In genomic region chr1:8384088-8384487, GRCh38 we compare ENCODE assay signal across 14 cellular contexts.
DNase-seq lines count a peak whose midpoint lies in the region; ATAC-seq and TF ChIP-seq lines count a peak whose summit lies in the region.
"Had no signal": no experiment of that assay in that cellular context is flagged by ENCODE, and none has a peak within 500 bp of the region (broad histone marks: within the 10 kb centered on the region; RNA-seq: fewer than 3 reads in every experiment).

No MANE protein-coding gene starts in this region.

- H3K27me3 ChIP-seq in gastrocnemius medialis, result no peaks in the 10 kb centered on the region
- H3K27me3 ChIP-seq: Peyer's patch had no signal

- no peaks in the 10 kb centered on the region for H3K9me3 ChIP-seq in gastrocnemius medialis
- H3K9me3 ChIP-seq: HAP-1, Peyer's patch had no signal

- POLR2A ChIA-PET in activated CD8-positive, alpha-beta T cell treated with anti-CD3 and anti-CD28 coated beads for 36 hours (lab: Charles Lee), result interaction anchor here (1.9 kb wide), 1 partner anchor 13 kb away, joined by 8 read pairs; no protein-coding TSS in a partner anchor
- POLR2A ChIA-PET in activated CD8-positive, alpha-beta T cell treated with anti-CD3 and anti-CD28 coated beads, Interleukin-2, amount 10 ng/mL, durations not matched to agents 7 days and 5 days (lab: Charles Lee), result no interaction called here
- POLR2A ChIA-PET in activated B cell treated with CpG ODN at 0.5 μM for 24 hours (lab: Charles Lee), result no interaction called here

- H3K4me3 Mint-ChIP-seq in activated CD8-positive, alpha-beta T cell treated with anti-CD3 and anti-CD28 coated beads for 36 hours, result no peak overlapping the region
- H3K4me3 Mint-ChIP-seq in activated CD8-positive, alpha-beta T cell treated with anti-CD3 and anti-CD28 coated beads, Interleukin-2, amount 10 ng/mL, durations not matched to agents 7 days and 5 days, result no peak overlapping the region
- H3K4me3 Mint-ChIP-seq in activated B cell treated with CpG ODN at 0.5 μM for 24 hours, result no peak overlapping the region
- H3K4me3 Mint-ChIP-seq: immature natural killer cell; natural killer cell treated with Interleukin-12 subunit alpha and Interleukin-12 subunit beta and Interleukin-15 and Interleukin-18, amount 100 ng/mL, for 72 hours had no signal

- no peak overlapping the region for H3K4me3 ChIP-seq in fibroblast of mammary gland (ENCODE audit: control insufficient read depth, low read depth, low read length)
- H3K4me3 ChIP-seq in gastrocnemius medialis, result no peak overlapping the region
- H3K4me3 ChIP-seq: HAP-1, Peyer's patch had no signal

- CTCF ChIA-PET in activated CD8-positive, alpha-beta T cell treated with anti-CD3 and anti-CD28 coated beads for 36 hours (lab: Charles Lee), result interaction anchor here (1.0 kb wide), 1 partner anchor 24 kb away, joined by 3 read pairs; no protein-coding TSS in a partner anchor
- CTCF ChIA-PET in activated CD8-positive, alpha-beta T cell treated with anti-CD3 and anti-CD28 coated beads, Interleukin-2, amount 10 ng/mL, durations not matched to agents 7 days and 5 days (lab: Charles Lee), result interaction anchor here (0.6 kb wide), 1 partner anchor 13 kb away, joined by 3 read pairs; no protein-coding TSS in a partner anchor
- CTCF ChIA-PET in activated B cell treated with CpG ODN at 0.5 μM for 24 hours (lab: Charles Lee), result interaction anchor here (2.4 kb wide), 1 partner anchor 26 kb away, joined by 7 read pairs; no protein-coding TSS in a partner anchor

- H3K4me1 ChIP-seq in gastrocnemius medialis, result peaks cover 91 to 94% of the 10 kb centered on the region in 2 donors
- H3K4me1 ChIP-seq: HAP-1 had no signal

- intact Hi-C loops in activated CD8-positive, alpha-beta T cell treated with anti-CD3 and anti-CD28 coated beads for 36 hours (cut with micrococcal nuclease), result no loop called here
- intact Hi-C loops in activated B cell treated with CpG ODN at 0.5 μM for 24 hours (cut with micrococcal nuclease), result no loop called here
- intact Hi-C loops in gastrocnemius medialis (cut with DNase I; ENCODE audit: low total_unique reads), result loop anchor here (1.0 to 10.0 kb wide), 3 partner anchors 14 to 681 kb away; partner anchors contain the start of genes ENO1 and SLC2A5

- ATAC-seq in activated CD8-positive, alpha-beta T cell treated with anti-CD3 and anti-CD28 coated beads for 36 hours, result no peak
- ATAC-seq in activated CD8-positive, alpha-beta T cell treated with anti-CD3 and anti-CD28 coated beads, Interleukin-2, amount 10 ng/mL, durations not matched to agents 7 days and 5 days, result no peak
- ATAC-seq in activated B cell treated with CpG ODN at 0.5 μM for 24 hours (ENCODE audit: low read depth), result no peak
- peak; percentile 74 to 77 for ATAC-seq in gastrocnemius medialis
- ATAC-seq in GM21825 (IDR thresholded peaks at IDR 0.05; ENCODE audit: unreplicated experiment), result no peak
- ATAC-seq: natural killer cell treated with Interleukin-12 subunit alpha and Interleukin-12 subunit beta and Interleukin-15 and Interleukin-18, amount 100 ng/mL, for 72 hours had no signal

- no peaks in the 10 kb centered on the region for H3K27me3 Mint-ChIP-seq in activated CD8-positive, alpha-beta T cell treated with anti-CD3 and anti-CD28 coated beads for 36 hours
- H3K27me3 Mint-ChIP-seq in activated CD8-positive, alpha-beta T cell treated with anti-CD3 and anti-CD28 coated beads, Interleukin-2, amount 10 ng/mL, durations not matched to agents 7 days and 5 days (ENCODE audit: low read depth), result no peaks in the 10 kb centered on the region
- no peaks in the 10 kb centered on the region for H3K27me3 Mint-ChIP-seq in activated B cell treated with CpG ODN at 0.5 μM for 24 hours
- H3K27me3 Mint-ChIP-seq: natural killer cell treated with Interleukin-12 subunit alpha and Interleukin-12 subunit beta and Interleukin-15 and Interleukin-18, amount 100 ng/mL, for 72 hours had no signal

- in situ Hi-C loops in gastrocnemius medialis (cut with MboI; ENCODE audit: low sequenced_read_pairs in 4 of 4), result no loop called here

- H3K36me3 Mint-ChIP-seq in activated CD8-positive, alpha-beta T cell treated with anti-CD3 and anti-CD28 coated beads for 36 hours (ENCODE audit: low read depth), result peaks cover 27% of the 10 kb centered on the region
- peaks cover 20% of the 10 kb centered on the region for H3K36me3 Mint-ChIP-seq in activated CD8-positive, alpha-beta T cell treated with anti-CD3 and anti-CD28 coated beads, Interleukin-2, amount 10 ng/mL, durations not matched to agents 7 days and 5 days (ENCODE audit: low read depth)
- peaks cover 66% of the 10 kb centered on the region for H3K36me3 Mint-ChIP-seq in activated B cell treated with CpG ODN at 0.5 μM for 24 hours (ENCODE audit: low read depth)
- H3K36me3 Mint-ChIP-seq: natural killer cell treated with Interleukin-12 subunit alpha and Interleukin-12 subunit beta and Interleukin-15 and Interleukin-18, amount 100 ng/mL, for 72 hours had no signal

- H3K4me1 Mint-ChIP-seq in activated CD8-positive, alpha-beta T cell treated with anti-CD3 and anti-CD28 coated beads for 36 hours (ENCODE audit: low read depth), result peaks cover 64% of the 10 kb centered on the region
- H3K4me1 Mint-ChIP-seq in activated CD8-positive, alpha-beta T cell treated with anti-CD3 and anti-CD28 coated beads, Interleukin-2, amount 10 ng/mL, durations not matched to agents 7 days and 5 days (ENCODE audit: low read depth), result peaks cover 36% of the 10 kb centered on the region
- peaks cover 67% of the 10 kb centered on the region for H3K4me1 Mint-ChIP-seq in activated B cell treated with CpG ODN at 0.5 μM for 24 hours

- H3K27ac ChIP-seq in gastrocnemius medialis, result peak overlapping the region; percentile 90 to 95 (median 93)
- H3K27ac ChIP-seq: Peyer's patch had no signal

- TF ChIP-seq CTCF in activated CD8-positive, alpha-beta T cell treated with anti-CD3 and anti-CD28 coated beads for 36 hours (IDR thresholded peaks at IDR 0.05), result no peak
- TF ChIP-seq CTCF in activated B cell treated with CpG ODN at 0.5 μM for 24 hours (IDR thresholded peaks at IDR 0.05), result no peak
- no peak for TF ChIP-seq CTCF in fibroblast of mammary gland (conservative IDR thresholded peaks at IDR 0.05; ENCODE audit: control insufficient read depth, insufficient read depth, low read depth, low read length)
- no peak for TF ChIP-seq CTCF in gastrocnemius medialis (IDR thresholded peaks at IDR 0.05 in 4 of 5, conservative IDR thresholded peaks at IDR 0.05 in 1 of 5)

- no peak for TF ChIP-seq POLR2A in gastrocnemius medialis (IDR thresholded peaks at IDR 0.05)

- no peaks in the 10 kb centered on the region for H3K9me3 Mint-ChIP-seq in activated CD8-positive, alpha-beta T cell treated with anti-CD3 and anti-CD28 coated beads for 36 hours
- no peaks in the 10 kb centered on the region for H3K9me3 Mint-ChIP-seq in activated CD8-positive, alpha-beta T cell treated with anti-CD3 and anti-CD28 coated beads, Interleukin-2, amount 10 ng/mL, durations not matched to agents 7 days and 5 days (ENCODE audit: insufficient read depth)
- H3K9me3 Mint-ChIP-seq in activated B cell treated with CpG ODN at 0.5 μM for 24 hours, result no peaks in the 10 kb centered on the region
- H3K9me3 Mint-ChIP-seq: immature natural killer cell; natural killer cell treated with Interleukin-12 subunit alpha and Interleukin-12 subunit beta and Interleukin-15 and Interleukin-18, amount 100 ng/mL, for 72 hours had no signal

- H3K36me3 ChIP-seq in gastrocnemius medialis, result no peaks in the 10 kb centered on the region
- H3K36me3 ChIP-seq: HAP-1 had no signal

- H3K27ac Mint-ChIP-seq in activated CD8-positive, alpha-beta T cell treated with anti-CD3 and anti-CD28 coated beads for 36 hours, result peak overlapping the region; percentile 35
- H3K27ac Mint-ChIP-seq in activated CD8-positive, alpha-beta T cell treated with anti-CD3 and anti-CD28 coated beads, Interleukin-2, amount 10 ng/mL, durations not matched to agents 7 days and 5 days, result no peak overlapping the region
- peak overlapping the region; percentile 59 for H3K27ac Mint-ChIP-seq in activated B cell treated with CpG ODN at 0.5 μM for 24 hours

- DNase-seq in activated CD8-positive, alpha-beta T cell treated with anti-CD3 and anti-CD28 coated beads for 36 hours, result no peak
- no peak for DNase-seq in activated CD8-positive, alpha-beta T cell treated with anti-CD3 and anti-CD28 coated beads, Interleukin-2, amount 10 ng/mL, durations not matched to agents 7 days and 5 days
- no peak for DNase-seq in activated B cell treated with CpG ODN at 0.5 μM for 24 hours
- peak; percentile 44 for DNase-seq in fibroblast of mammary gland (ENCODE audit: low read depth)
- peak in 1 of 2 donors; percentile 75 for DNase-seq in gastrocnemius medialis
- no peak for DNase-seq in SHP77 treated with DMSO at 0.1 percent for 48 hours (lab: John Stamatoyannopoulos, UW)
- no peak for DNase-seq in UCSD-AML1 (lab: John Stamatoyannopoulos, UW; ENCODE audit: unreplicated experiment)
- DNase-seq: immature natural killer cell, NCI-H1105 treated with DMSO at 0.1 percent for 48 hours, NCI-H345, Peyer's patch had no signal

Comparison
In these comparisons a context has a peak if more than half of its experiments do, and no peak if none do; other contexts are left out.
1. ATAC-seq: peak in gastrocnemius medialis (2 of 2); none in activated CD8-positive, alpha-beta T cell treated with anti-CD3 and anti-CD28 coated beads for 36 hours (single experiment), activated CD8-positive, alpha-beta T cell treated with anti-CD3 and anti-CD28 coated beads, Interleukin-2, amount 10 ng/mL, durations not matched to agents 7 days and 5 days (single experiment), activated B cell treated with CpG ODN at 0.5 μM for 24 hours (single experiment) and GM21825 (single experiment).